38 cellular contexts compared by ENCODE assay signal in genomic region chr18:78479443-78479842, GRCh38.
"Had no signal": no experiment of that assay in that cellular context is flagged by ENCODE, and none has a peak within 500 bp of the region (broad histone marks: within the 10 kb centered on the region; RNA-seq: fewer than 3 reads in every experiment).

No MANE protein-coding gene starts in this region.

- H3K36me3 Mint-ChIP-seq: activated CD4-positive, alpha-beta memory T cell treated with anti-CD3 and anti-CD28 coated beads for 36 hours; activated naive CD4-positive, alpha-beta T cell treated with anti-CD3 and anti-CD28 coated beads, Interleukin-2, amount 50 U/mL, for 72 hours; activated naive CD8-positive, alpha-beta T cell treated with anti-CD3 and anti-CD28 coated beads for 36 hours; brain had no signal

- H3K36me3 ChIP-seq: adrenal gland, ascending aorta, cardiac muscle cell had no signal

- H3K27me3 ChIP-seq: adrenal gland, ascending aorta, cardiac muscle cell had no signal

- H3K4me1 Mint-ChIP-seq: activated B cell treated with CpG ODN at 0.5 μM for 24 hours; activated CD4-positive, alpha-beta T cell treated with anti-CD3 and anti-CD28 coated beads, Interleukin-2, amount 10 ng/mL, durations not matched to agents 24 days and 14 days; activated naive CD8-positive, alpha-beta T cell treated with anti-CD3 and anti-CD28 coated beads for 36 hours; activated T-helper 17 cell treated with anti-CD3 and anti-CD28 coated beads, Interleukin-2, amount 50 U/mL, for 72 hours; brain; central memory CD8-positive, alpha-beta T cell had no signal

- H3K4me3 ChIP-seq: adrenal gland, ascending aorta, cardiac muscle cell had no signal

- H3K27me3 Mint-ChIP-seq: activated B cell treated with CpG ODN at 0.5 μM for 24 hours; activated CD4-positive, alpha-beta memory T cell treated with anti-CD3 and anti-CD28 coated beads for 36 hours; activated CD4-positive, alpha-beta T cell treated with anti-CD3 and anti-CD28 coated beads, Interleukin-2, amount 10 ng/mL, durations not matched to agents 24 days and 14 days; activated CD8-positive, alpha-beta T cell treated with anti-CD3 and anti-CD28 coated beads for 36 hours; activated naive CD8-positive, alpha-beta T cell treated with anti-CD3 and anti-CD28 coated beads for 36 hours had no signal

- H3K9me3 ChIP-seq: adrenal gland, ascending aorta had no signal

- H3K27ac ChIP-seq: adrenal gland, ascending aorta, cardiac muscle cell, VCaP had no signal

- DNase-seq: activated B cell treated with CpG ODN at 0.5 μM for 24 hours; activated CD4-positive, alpha-beta memory T cell treated with anti-CD3 and anti-CD28 coated beads for 36 hours; activated CD4-positive, alpha-beta T cell treated with anti-CD3 and anti-CD28 coated beads for 4 hours; activated CD4-positive, alpha-beta T cell treated with anti-CD3 and anti-CD28 coated beads, Interleukin-2, amount 10 ng/mL, durations not matched to agents 24 days and 14 days; activated CD4-positive, alpha-beta T cell treated with anti-CD3 and anti-CD28 coated beads, Interleukin-2, amount 50 U/mL, for 1 hour; activated CD4-positive, alpha-beta T cell treated with anti-CD3 and anti-CD28 coated beads, Interleukin-2, amount 50 U/mL, for 4 hours; activated CD4-positive, CD25-positive, alpha-beta regulatory T cell treated with anti-CD3 and anti-CD28 coated beads, Interleukin-2, amount 50 U/mL, for 72 hours; activated CD8-positive, alpha-beta memory T cell treated with anti-CD3 and anti-CD28 coated beads, Interleukin-2, amount 50 U/mL, for 4 hours; activated CD8-positive, alpha-beta T cell treated with anti-CD3 and anti-CD28 coated beads for 36 hours; activated effector memory CD4-positive, alpha-beta T cell treated with anti-CD3 and anti-CD28 coated beads, Interleukin-2, amount 50 U/mL, for 16 hours; activated gamma-delta T cell treated with Interleukin-2 at 50 U/mL for 16 hours; activated naive CD4-positive, alpha-beta T cell; activated naive CD4-positive, alpha-beta T cell treated with anti-CD3 and anti-CD28 coated beads for 36 hours; activated naive CD4-positive, alpha-beta T cell treated with anti-CD3 and anti-CD28 coated beads, Interleukin-2, amount 50 U/mL, for 16 hours; activated naive CD8-positive, alpha-beta T cell treated with anti-CD3 and anti-CD28 coated beads for 36 hours; activated T-cell treated with anti-CD3 and anti-CD28 coated beads for 4 hours; activated T-cell treated with anti-CD3 and anti-CD28 coated beads, Interleukin-2, amount 50 U/mL, for 1 hour; activated T-cell treated with anti-CD3 and anti-CD28 coated beads, Interleukin-2, amount 50 U/mL, for 4 hours; activated T-cell treated with anti-CD3 and anti-CD28 coated beads, Interleukin-2, amount 50 U/mL, for 72 hours; adrenal gland; amniotic stem cell; caudate nucleus; cerebellar nuclear complex; T-helper 1 cell; T-helper 2 cell; T-helper 9 cell had no signal

- ATAC-seq: activated CD8-positive, alpha-beta T cell treated with anti-CD3 and anti-CD28 coated beads for 36 hours; activated naive CD4-positive, alpha-beta T cell treated with anti-CD3 and anti-CD28 coated beads, Interleukin-2, amount 50 U/mL, for 72 hours; activated T-cell treated with anti-CD3 and anti-CD28 coated beads, Interleukin-2, amount 50 U/mL, for 4 hours; activated T-cell treated with anti-CD3 and anti-CD28 coated beads, Interleukin-2, amount 50 U/mL, for 72 hours; activated T-helper 17 cell treated with anti-CD3 and anti-CD28 coated beads, Interleukin-2, amount 50 U/mL, for 72 hours had no signal

- H3K9me3 Mint-ChIP-seq: activated B cell treated with CpG ODN at 0.5 μM for 24 hours; activated CD4-positive, alpha-beta memory T cell treated with anti-CD3 and anti-CD28 coated beads for 36 hours; activated CD4-positive, alpha-beta T cell treated with anti-CD3 and anti-CD28 coated beads, Interleukin-2, amount 10 ng/mL, durations not matched to agents 24 days and 14 days; activated CD8-positive, alpha-beta T cell treated with anti-CD3 and anti-CD28 coated beads for 36 hours; activated naive CD4-positive, alpha-beta T cell treated with anti-CD3 and anti-CD28 coated beads for 36 hours; activated naive CD4-positive, alpha-beta T cell treated with anti-CD3 and anti-CD28 coated beads, Interleukin-2, amount 50 U/mL, for 72 hours; activated naive CD8-positive, alpha-beta T cell treated with anti-CD3 and anti-CD28 coated beads for 36 hours; activated T-helper 17 cell treated with anti-CD3 and anti-CD28 coated beads, Interleukin-2, amount 50 U/mL, for 72 hours; central memory CD8-positive, alpha-beta T cell; T-helper 1 cell treated with Interleukin-12 subunit alpha and Interleukin-12 subunit beta and Interleukin-4 antibody, amounts not matched to agents 30 μg/mL and 1 μg/mL, for 36 hours had no signal

- H3K4me3 Mint-ChIP-seq: activated B cell treated with CpG ODN at 0.5 μM for 24 hours; activated CD4-positive, alpha-beta memory T cell treated with anti-CD3 and anti-CD28 coated beads for 36 hours; activated CD4-positive, alpha-beta T cell treated with anti-CD3 and anti-CD28 coated beads, Interleukin-2, amount 10 ng/mL, durations not matched to agents 24 days and 14 days; activated CD8-positive, alpha-beta T cell treated with anti-CD3 and anti-CD28 coated beads for 36 hours; activated naive CD4-positive, alpha-beta T cell treated with anti-CD3 and anti-CD28 coated beads for 36 hours; activated naive CD8-positive, alpha-beta T cell treated with anti-CD3 and anti-CD28 coated beads for 36 hours; activated T-cell treated with anti-CD3 and anti-CD28 coated beads, Interleukin-2, amount 50 U/mL, for 4 hours; activated T-cell treated with anti-CD3 and anti-CD28 coated beads, Interleukin-2, amount 50 U/mL, for 72 hours; activated T-helper 1 cell treated with anti-CD3 and anti-CD28 coated beads, Interleukin-12 subunit alpha, Interleukin-12 subunit beta, Interleukin-2, Interleukin-4 antibody, amounts not matched to agents 30 ng/mL and 10 ng/mL and 1 ng/mL, durations not matched to agents 14 hours and 24 hours and 36 hours; activated T-helper 17 cell treated with anti-CD3 and anti-CD28 coated beads, Interleukin-2, amount 50 U/mL, for 72 hours; brain; central memory CD8-positive, alpha-beta T cell; T-helper 1 cell treated with Interleukin-12 subunit alpha and Interleukin-12 subunit beta and Interleukin-4 antibody, amounts not matched to agents 30 μg/mL and 1 μg/mL, for 36 hours; T-helper 2 cell treated with Interferon-gamma antibody and Interleukin-4, amounts not matched to agents 5 μg/mL and 100 μg/mL, for 36 hours had no signal

- H3K4me1 ChIP-seq: adrenal gland, ascending aorta had no signal

- FAIRE-seq: bronchial epithelial cell, TTC549 had no signal

- H3K27ac Mint-ChIP-seq: activated B cell treated with CpG ODN at 0.5 μM for 24 hours; activated CD4-positive, alpha-beta memory T cell treated with anti-CD3 and anti-CD28 coated beads for 36 hours; activated CD4-positive, alpha-beta T cell treated with anti-CD3 and anti-CD28 coated beads, Interleukin-2, amount 10 ng/mL, durations not matched to agents 24 days and 14 days; activated CD8-positive, alpha-beta T cell treated with anti-CD3 and anti-CD28 coated beads for 36 hours; activated naive CD4-positive, alpha-beta T cell treated with anti-CD3 and anti-CD28 coated beads for 36 hours; activated naive CD4-positive, alpha-beta T cell treated with anti-CD3 and anti-CD28 coated beads, Interleukin-2, amount 50 U/mL, for 72 hours; activated naive CD8-positive, alpha-beta T cell treated with anti-CD3 and anti-CD28 coated beads for 36 hours; activated T-cell treated with anti-CD3 and anti-CD28 coated beads, Interleukin-2, amount 50 U/mL, for 72 hours; activated T-helper 1 cell treated with anti-CD3 and anti-CD28 coated beads, Interleukin-12 subunit alpha, Interleukin-12 subunit beta, Interleukin-2, Interleukin-4 antibody, amounts not matched to agents 30 ng/mL and 10 ng/mL and 1 ng/mL, durations not matched to agents 14 hours and 24 hours and 36 hours; activated T-helper 17 cell treated with anti-CD3 and anti-CD28 coated beads, Interleukin-2, amount 50 U/mL, for 72 hours; brain; T-helper 1 cell treated with Interleukin-12 subunit alpha and Interleukin-12 subunit beta and Interleukin-4 antibody, amounts not matched to agents 30 μg/mL and 1 μg/mL, for 36 hours; T-helper 2 cell treated with Interferon-gamma antibody and Interleukin-4, amounts not matched to agents 5 μg/mL and 100 μg/mL, for 36 hours had no signal
